In genomic region chr18:47932170-47932569, GRCh38 we compare ENCODE assay signal across 9 cellular contexts. TPM values are rescaled to one million over a fixed set of nuclear protein-coding genes. Genes with fewer than 3 reads are reported as not detected.
DNase-seq lines count a peak whose midpoint lies in the region; ATAC-seq lines count a peak whose summit lies in the region.
"Had no signal": no experiment of that assay in that cellular context is flagged by ENCODE, and none has a peak within 500 bp of the region (broad histone marks: within the 10 kb centered on the region; RNA-seq: fewer than 3 reads in every experiment).

No MANE protein-coding gene starts in this region.

- H3K27ac Mint-ChIP-seq in activated CD4-positive, alpha-beta T cell treated with anti-CD3 and anti-CD28 coated beads, Interleukin-2, amount 10 ng/mL, durations not matched to agents 24 days and 14 days: peak overlapping the region; percentile 91
- peak overlapping the region; percentile 93 for H3K27ac Mint-ChIP-seq in T-helper 17 cell
- peak overlapping the region in 1 of 2 donors; percentile 87 for H3K27ac Mint-ChIP-seq in stimulated activated naive CD8-positive, alpha-beta T cell treated with anti-CD3 and anti-CD28 coated beads, Interleukin-15, amount 100 ng/mL, for 72 hours

- peaks cover 22% of the 10 kb centered on the region for H3K36me3 Mint-ChIP-seq in activated CD4-positive, alpha-beta T cell treated with anti-CD3 and anti-CD28 coated beads, Interleukin-2, amount 10 ng/mL, durations not matched to agents 24 days and 14 days (ENCODE audit: low read depth)
- H3K36me3 Mint-ChIP-seq in T-helper 17 cell (ENCODE audit: low read depth): peaks cover 2% of the 10 kb centered on the region

- ATAC-seq in T-helper 17 cell (no peak), GM21515 (IDR thresholded peaks at IDR 0.05; ENCODE audit: unreplicated experiment) (no peak)
- ATAC-seq in stimulated activated naive CD8-positive, alpha-beta T cell treated with anti-CD3 and anti-CD28 coated beads, Interleukin-15, amount 100 ng/mL, for 72 hours: no peak

- H3K4me3 Mint-ChIP-seq in activated CD4-positive, alpha-beta T cell treated with anti-CD3 and anti-CD28 coated beads, Interleukin-2, amount 10 ng/mL, durations not matched to agents 24 days and 14 days: peak overlapping the region; percentile 86
- peak overlapping the region; percentile 82 for H3K4me3 Mint-ChIP-seq in T-helper 17 cell
- peak overlapping the region; percentile 81 to 82 for H3K4me3 Mint-ChIP-seq in stimulated activated naive CD8-positive, alpha-beta T cell treated with anti-CD3 and anti-CD28 coated beads, Interleukin-15, amount 100 ng/mL, for 72 hours

- DNase-seq in activated CD4-positive, alpha-beta T cell treated with anti-CD3 and anti-CD28 coated beads, Interleukin-2, amount 10 ng/mL, durations not matched to agents 24 days and 14 days: peak; percentile 56
- DNase-seq in activated CD4-positive, alpha-beta T cell treated with anti-CD3 and anti-CD28 coated beads, Interleukin-2, amount 50 U/mL, for 4 hours: no peak
- DNase-seq in T-helper 17 cell (no peak), NCI-H748 treated with DMSO at 0.1 percent for 48 hours (lab: John Stamatoyannopoulos, UW) (no peak), NCI-H2227 treated with DMSO at 0.1 percent for 48 hours (lab: John Stamatoyannopoulos, UW) (no peak)
- DNase-seq in stimulated activated naive CD8-positive, alpha-beta T cell treated with anti-CD3 and anti-CD28 coated beads, Interleukin-15, amount 100 ng/mL, for 72 hours: no peak
- DNase-seq: tibial artery had no signal

- peak overlapping the region; percentile 20 for H3K9ac ChIP-seq in iPS-15b (ENCODE audit: low read depth, low read length)

- H3K4me1 Mint-ChIP-seq in activated CD4-positive, alpha-beta T cell treated with anti-CD3 and anti-CD28 coated beads, Interleukin-2, amount 10 ng/mL, durations not matched to agents 24 days and 14 days: peaks cover 30% of the 10 kb centered on the region
- peaks cover 39% of the 10 kb centered on the region for H3K4me1 Mint-ChIP-seq in T-helper 17 cell
- peaks cover 30% of the 10 kb centered on the region for H3K4me1 Mint-ChIP-seq in stimulated activated naive CD8-positive, alpha-beta T cell treated with anti-CD3 and anti-CD28 coated beads, Interleukin-15, amount 100 ng/mL, for 72 hours

- intact Hi-C loops in activated CD4-positive, alpha-beta T cell treated with anti-CD3 and anti-CD28 coated beads, Interleukin-2, amount 10 ng/mL, durations not matched to agents 24 days and 14 days (cut with micrococcal nuclease): loop anchor here (2.0 to 10.0 kb wide), 2 partner anchors 21 to 233 kb away; no protein-coding TSS in a partner anchor

- H3K27me3 ChIP-seq in iPS-15b (ENCODE audit: control insufficient read depth, insufficient read depth, low read length): peaks cover 2% of the 10 kb centered on the region
- H3K27me3 ChIP-seq: tibial artery had no signal

- peaks cover 11% of the 10 kb centered on the region for H3K27me3 Mint-ChIP-seq in activated CD4-positive, alpha-beta T cell treated with anti-CD3 and anti-CD28 coated beads, Interleukin-2, amount 10 ng/mL, durations not matched to agents 24 days and 14 days
- no peaks in the 10 kb centered on the region for H3K27me3 Mint-ChIP-seq in T-helper 17 cell
- H3K27me3 Mint-ChIP-seq in stimulated activated naive CD8-positive, alpha-beta T cell treated with anti-CD3 and anti-CD28 coated beads, Interleukin-15, amount 100 ng/mL, for 72 hours: no peaks in the 10 kb centered on the region

- peak overlapping the region; percentile 70 for H3K4me3 ChIP-seq in iPS-15b (ENCODE audit: low read depth, low read length)

- H3K9me3 Mint-ChIP-seq in activated CD4-positive, alpha-beta T cell treated with anti-CD3 and anti-CD28 coated beads, Interleukin-2, amount 10 ng/mL, durations not matched to agents 24 days and 14 days: peaks cover 4% of the 10 kb centered on the region
- H3K9me3 Mint-ChIP-seq in stimulated activated naive CD8-positive, alpha-beta T cell treated with anti-CD3 and anti-CD28 coated beads, Interleukin-15, amount 100 ng/mL, for 72 hours: no peaks in the 10 kb centered on the region

- H3K4me1 ChIP-seq in iPS-15b (ENCODE audit: control insufficient read depth, insufficient read depth, low read length): peaks cover 20% of the 10 kb centered on the region

- H3K9me3 ChIP-seq in T-helper 17 cell (ENCODE audit: control insufficient read depth, low read length, poor library complexity, severe bottlenecking) (no peaks in the 10 kb centered on the region), iPS-15b (ENCODE audit: control insufficient read depth, insufficient read depth, low read length) (no peaks in the 10 kb centered on the region)
- H3K9me3 ChIP-seq: tibial artery had no signal

- no peaks in the 10 kb centered on the region for H3K36me3 ChIP-seq in iPS-15b (ENCODE audit: control insufficient read depth, insufficient read depth, low read length)
- H3K36me3 ChIP-seq: tibial artery had no signal

RNA-seq across cellular contexts. Expression of gene SMAD2, which starts 1.7 kb away (rescaled TPM):
- total RNA-seq in activated CD4-positive, alpha-beta T cell treated with anti-CD3 and anti-CD28 coated beads, Interleukin-2, amount 10 ng/mL, durations not matched to agents 24 days and 14 days: 388 and 406 TPM in 2 replicates
- 100 to 1,000 TPM; 108 to 114 TPM for total RNA-seq in T-helper 17 cell
